11 cellular contexts compared by ENCODE assay signal in genomic region chr1:160900683-160901082, GRCh38. TPM values are rescaled to one million over a fixed set of nuclear protein-coding genes. Genes with fewer than 3 reads are reported as not detected.
"Had no signal": no experiment of that assay in that cellular context is flagged by ENCODE, and none has a peak within 500 bp of the region (broad histone marks: within the 10 kb centered on the region; RNA-seq: fewer than 3 reads in every experiment).

No MANE protein-coding gene starts in this region.

RNA-seq across cellular contexts. Expression of gene ITLN1, which starts 15.7 kb away (rescaled TPM):
- total RNA-seq: OCI-LY7, PC-3, PC-9, RPMI7951, SJCRH30, SJSA1, SK-MEL-5, T-cell had no signal
- polyA plus RNA-seq: SK-N-SH had no signal

RNA-seq across cellular contexts. Expression of gene CD244, which starts 38.0 kb away (rescaled TPM):
- total RNA-seq: OCI-LY7, PC-3, PC-9, RPMI7951, SJCRH30, SJSA1 had no signal
- polyA plus RNA-seq: SK-N-SH had no signal

RNA-seq across cellular contexts. Expression of gene ITLN2, which starts 53.9 kb away (rescaled TPM):
- total RNA-seq: OCI-LY7, PC-3, PC-9, Right ventricle myocardium inferior, Right ventricle myocardium superior, RPMI7951, SJCRH30, SJSA1, T-cell had no signal
- polyA plus RNA-seq: SK-N-SH had no signal
